Comparison of ENCODE assay signal across 1 cellular context in genomic region chr19:53876651-53877224, GRCh38.
TF ChIP-seq lines count a peak whose summit lies in the region.

No MANE protein-coding gene starts in this region.

TF ChIP-seq in IMR-90, 13 proteins besides CTCF, POLR2A, EP300 and RAD21:
- TF ChIP-seq MXI1 (IDR thresholded peaks at IDR 0.05; ENCODE audit: borderline replicate concordance, low read depth, low read length) (no peak), ELK1 (IDR thresholded peaks at IDR 0.05; ENCODE audit: borderline replicate concordance, low read depth, low read length) (no peak), RCOR1 (IDR thresholded peaks at IDR 0.05; ENCODE audit: insufficient replicate concordance, low read length) (no peak), USF2 (IDR thresholded peaks at IDR 0.05; ENCODE audit: low read depth, low read length) (no peak), MAZ (IDR thresholded peaks at IDR 0.05; ENCODE audit: borderline replicate concordance, low read depth, low read length) (no peak), BHLHE40 (IDR thresholded peaks at IDR 0.05; ENCODE audit: low read depth, low read length) (no peak), SMC3 (IDR thresholded peaks at IDR 0.05; ENCODE audit: low read depth, low read length) (no peak), CHD1 (IDR thresholded peaks at IDR 0.05; ENCODE audit: low read depth, low read length) (no peak), MAFK (IDR thresholded peaks at IDR 0.05; ENCODE audit: low read depth, low read length) (no peak), RFX5 (IDR thresholded peaks at IDR 0.05; ENCODE audit: low read depth, low read length) (no peak), FOS (IDR thresholded peaks at IDR 0.05; ENCODE audit: low read depth, low read length) (no peak), NFE2L2 (IDR thresholded peaks at IDR 0.05; ENCODE audit: low read depth, low read length) (no peak), CEBPB (IDR thresholded peaks at IDR 0.05; ENCODE audit: low read depth, low read length) (no peak)
